In genomic region chr3:133733226-133733625, GRCh38 we compare ENCODE assay signal across 1 cellular context.
A peak's percentile ranks its signal among the peaks of the same experiment; 100 is the strongest.
TF ChIP-seq lines count a peak whose summit lies in the region.

No MANE protein-coding gene starts in this region.

TF ChIP-seq in HepG2, 621 proteins besides CTCF, POLR2A, EP300 and RAD21 (continued from another document and continues in another):
- TF ChIP-seq ZNF142 (CRISPR knock-in tag; IDR thresholded peaks at IDR 0.05) (no peak), ZNF83 (CRISPR knock-in tag; IDR thresholded peaks at IDR 0.05; ENCODE audit: borderline replicate concordance) (no peak), ERF (CRISPR knock-in tag; IDR thresholded peaks at IDR 0.05) (0 out of 2 replicates have a peak, but pooled peaks have one; percentile 21), ZNF816 (CRISPR knock-in tag; IDR thresholded peaks at IDR 0.05; ENCODE audit: borderline replicate concordance) (peak; percentile 53; the same call in 1 of the 2 replicates), MYNN (CRISPR knock-in tag; IDR thresholded peaks at IDR 0.05; ENCODE audit: low read depth) (no peak), ZBTB38 (CRISPR knock-in tag; IDR thresholded peaks at IDR 0.05) (peak; percentile 52; the same call in 1 of the 2 replicates), IRF2 (CRISPR knock-in tag; IDR thresholded peaks at IDR 0.05) (peak; percentile 72; the same call in 1 of the 2 replicates), MTA1 (CRISPR knock-in tag; IDR thresholded peaks at IDR 0.05; ENCODE audit: borderline replicate concordance) (peak; percentile 64; the same call in 1 of the 2 replicates), RELA (CRISPR knock-in tag; IDR thresholded peaks at IDR 0.05) (no peak), PITX1 (CRISPR knock-in tag; IDR thresholded peaks at IDR 0.05) (peak; percentile 71), ARHGAP35 (CRISPR knock-in tag; IDR thresholded peaks at IDR 0.05; ENCODE audit: borderline replicate concordance) (no peak), ZNF703 (CRISPR knock-in tag; IDR thresholded peaks at IDR 0.05; ENCODE audit: borderline replicate concordance) (no peak), FOXJ3 (CRISPR knock-in tag; IDR thresholded peaks at IDR 0.05; ENCODE audit: borderline replicate concordance) (no peak; the same call in 1 of the 2 replicates), XBP1 (CRISPR knock-in tag; IDR thresholded peaks at IDR 0.05) (no peak), ZNF883 (CRISPR knock-in tag; IDR thresholded peaks at IDR 0.05; ENCODE audit: not compliant biosample characterization) (no peak), KDM5B (CRISPR knock-in tag; IDR thresholded peaks at IDR 0.05; ENCODE audit: borderline replicate concordance) (no peak), FLYWCH1 (CRISPR knock-in tag; IDR thresholded peaks at IDR 0.05) (no peak), HINFP (CRISPR knock-in tag; IDR thresholded peaks at IDR 0.05; ENCODE audit: low read depth) (no peak), ZBTB42 (CRISPR knock-in tag; IDR thresholded peaks at IDR 0.05) (no peak), RNF219 (CRISPR knock-in tag; IDR thresholded peaks at IDR 0.05) (no peak), ZFAT (CRISPR knock-in tag; conservative IDR thresholded peaks at IDR 0.05) (no peak), ZNF598 (CRISPR knock-in tag; IDR thresholded peaks at IDR 0.05; ENCODE audit: borderline replicate concordance) (no peak), NR3C1 (CRISPR knock-in tag; IDR thresholded peaks at IDR 0.05) (no peak), ZNF44 (CRISPR knock-in tag; IDR thresholded peaks at IDR 0.05) (no peak), ZBTB8A (CRISPR knock-in tag; IDR thresholded peaks at IDR 0.05; ENCODE audit: borderline replicate concordance, low read depth) (no peak), ZNF619 (CRISPR knock-in tag; IDR thresholded peaks at IDR 0.05) (no peak), ZNF317 (CRISPR knock-in tag; IDR thresholded peaks at IDR 0.05) (0 out of 2 replicates have a peak, but pooled peaks have one; percentile 26), ZNF891 (CRISPR knock-in tag; IDR thresholded peaks at IDR 0.05) (no peak), ARNT2 (CRISPR knock-in tag; IDR thresholded peaks at IDR 0.05; ENCODE audit: low read depth) (no peak), TARDBP (CRISPR knock-in tag; IDR thresholded peaks at IDR 0.05) (peak; percentile 87; the same call in 1 of the 2 replicates), EZH2 (conservative IDR thresholded peaks at IDR 0.05; ENCODE audit: low read depth, low read length) (no peak)
- TF ChIP-seq, protein P1, sequence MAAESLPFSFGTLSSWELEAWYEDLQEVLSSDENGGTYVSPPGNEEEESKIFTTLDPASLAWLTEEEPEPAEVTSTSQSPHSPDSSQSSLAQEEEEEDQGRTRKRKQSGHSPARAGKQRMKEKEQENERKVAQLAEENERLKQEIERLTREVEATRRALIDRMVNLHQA (CRISPR knock-in tag; IDR thresholded peaks at IDR 0.05): no peak
- TF ChIP-seq, protein P2, sequence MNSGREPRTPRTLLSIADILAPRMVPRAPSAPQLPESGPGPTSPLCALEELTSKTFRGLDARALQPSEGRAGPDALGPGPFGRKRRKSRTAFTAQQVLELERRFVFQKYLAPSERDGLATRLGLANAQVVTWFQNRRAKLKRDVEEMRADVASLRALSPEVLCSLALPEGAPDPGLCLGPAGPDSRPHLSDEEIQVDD (CRISPR knock-in tag; IDR thresholded peaks at IDR 0.05; ENCODE audit: borderline replicate concordance): no peak
- TF ChIP-seq, protein P3, sequence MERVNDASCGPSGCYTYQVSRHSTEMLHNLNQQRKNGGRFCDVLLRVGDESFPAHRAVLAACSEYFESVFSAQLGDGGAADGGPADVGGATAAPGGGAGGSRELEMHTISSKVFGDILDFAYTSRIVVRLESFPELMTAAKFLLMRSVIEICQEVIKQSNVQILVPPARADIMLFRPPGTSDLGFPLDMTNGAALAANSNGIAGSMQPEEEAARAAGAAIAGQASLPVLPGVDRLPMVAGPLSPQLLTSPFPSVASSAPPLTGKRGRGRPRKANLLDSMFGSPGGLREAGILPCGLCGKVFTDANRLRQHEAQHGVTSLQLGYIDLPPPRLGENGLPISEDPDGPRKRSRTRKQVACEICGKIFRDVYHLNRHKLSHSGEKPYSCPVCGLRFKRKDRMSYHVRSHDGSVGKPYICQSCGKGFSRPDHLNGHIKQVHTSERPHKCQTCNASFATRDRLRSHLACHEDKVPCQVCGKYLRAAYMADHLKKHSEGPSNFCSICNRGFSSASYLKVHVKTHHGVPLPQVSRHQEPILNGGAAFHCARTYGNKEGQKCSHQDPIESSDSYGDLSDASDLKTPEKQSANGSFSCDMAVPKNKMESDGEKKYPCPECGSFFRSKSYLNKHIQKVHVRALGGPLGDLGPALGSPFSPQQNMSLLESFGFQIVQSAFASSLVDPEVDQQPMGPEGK (CRISPR knock-in tag; IDR thresholded peaks at IDR 0.05): peak; percentile 95
- TF ChIP-seq, protein P4, sequence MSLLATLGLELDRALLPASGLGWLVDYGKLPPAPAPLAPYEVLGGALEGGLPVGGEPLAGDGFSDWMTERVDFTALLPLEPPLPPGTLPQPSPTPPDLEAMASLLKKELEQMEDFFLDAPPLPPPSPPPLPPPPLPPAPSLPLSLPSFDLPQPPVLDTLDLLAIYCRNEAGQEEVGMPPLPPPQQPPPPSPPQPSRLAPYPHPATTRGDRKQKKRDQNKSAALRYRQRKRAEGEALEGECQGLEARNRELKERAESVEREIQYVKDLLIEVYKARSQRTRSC (CRISPR knock-in tag; IDR thresholded peaks at IDR 0.05; ENCODE audit: low read depth): no peak
- TF ChIP-seq, protein P5, sequence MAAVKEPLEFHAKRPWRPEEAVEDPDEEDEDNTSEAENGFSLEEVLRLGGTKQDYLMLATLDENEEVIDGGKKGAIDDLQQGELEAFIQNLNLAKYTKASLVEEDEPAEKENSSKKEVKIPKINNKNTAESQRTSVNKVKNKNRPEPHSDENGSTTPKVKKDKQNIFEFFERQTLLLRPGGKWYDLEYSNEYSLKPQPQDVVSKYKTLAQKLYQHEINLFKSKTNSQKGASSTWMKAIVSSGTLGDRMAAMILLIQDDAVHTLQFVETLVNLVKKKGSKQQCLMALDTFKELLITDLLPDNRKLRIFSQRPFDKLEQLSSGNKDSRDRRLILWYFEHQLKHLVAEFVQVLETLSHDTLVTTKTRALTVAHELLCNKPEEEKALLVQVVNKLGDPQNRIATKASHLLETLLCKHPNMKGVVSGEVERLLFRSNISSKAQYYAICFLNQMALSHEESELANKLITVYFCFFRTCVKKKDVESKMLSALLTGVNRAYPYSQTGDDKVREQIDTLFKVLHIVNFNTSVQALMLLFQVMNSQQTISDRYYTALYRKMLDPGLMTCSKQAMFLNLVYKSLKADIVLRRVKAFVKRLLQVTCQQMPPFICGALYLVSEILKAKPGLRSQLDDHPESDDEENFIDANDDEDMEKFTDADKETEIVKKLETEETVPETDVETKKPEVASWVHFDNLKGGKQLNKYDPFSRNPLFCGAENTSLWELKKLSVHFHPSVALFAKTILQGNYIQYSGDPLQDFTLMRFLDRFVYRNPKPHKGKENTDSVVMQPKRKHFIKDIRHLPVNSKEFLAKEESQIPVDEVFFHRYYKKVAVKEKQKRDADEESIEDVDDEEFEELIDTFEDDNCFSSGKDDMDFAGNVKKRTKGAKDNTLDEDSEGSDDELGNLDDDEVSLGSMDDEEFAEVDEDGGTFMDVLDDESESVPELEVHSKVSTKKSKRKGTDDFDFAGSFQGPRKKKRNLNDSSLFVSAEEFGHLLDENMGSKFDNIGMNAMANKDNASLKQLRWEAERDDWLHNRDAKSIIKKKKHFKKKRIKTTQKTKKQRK (IDR thresholded peaks at IDR 0.05; ENCODE audit: low read length): no peak
- TF ChIP-seq, protein P6, sequence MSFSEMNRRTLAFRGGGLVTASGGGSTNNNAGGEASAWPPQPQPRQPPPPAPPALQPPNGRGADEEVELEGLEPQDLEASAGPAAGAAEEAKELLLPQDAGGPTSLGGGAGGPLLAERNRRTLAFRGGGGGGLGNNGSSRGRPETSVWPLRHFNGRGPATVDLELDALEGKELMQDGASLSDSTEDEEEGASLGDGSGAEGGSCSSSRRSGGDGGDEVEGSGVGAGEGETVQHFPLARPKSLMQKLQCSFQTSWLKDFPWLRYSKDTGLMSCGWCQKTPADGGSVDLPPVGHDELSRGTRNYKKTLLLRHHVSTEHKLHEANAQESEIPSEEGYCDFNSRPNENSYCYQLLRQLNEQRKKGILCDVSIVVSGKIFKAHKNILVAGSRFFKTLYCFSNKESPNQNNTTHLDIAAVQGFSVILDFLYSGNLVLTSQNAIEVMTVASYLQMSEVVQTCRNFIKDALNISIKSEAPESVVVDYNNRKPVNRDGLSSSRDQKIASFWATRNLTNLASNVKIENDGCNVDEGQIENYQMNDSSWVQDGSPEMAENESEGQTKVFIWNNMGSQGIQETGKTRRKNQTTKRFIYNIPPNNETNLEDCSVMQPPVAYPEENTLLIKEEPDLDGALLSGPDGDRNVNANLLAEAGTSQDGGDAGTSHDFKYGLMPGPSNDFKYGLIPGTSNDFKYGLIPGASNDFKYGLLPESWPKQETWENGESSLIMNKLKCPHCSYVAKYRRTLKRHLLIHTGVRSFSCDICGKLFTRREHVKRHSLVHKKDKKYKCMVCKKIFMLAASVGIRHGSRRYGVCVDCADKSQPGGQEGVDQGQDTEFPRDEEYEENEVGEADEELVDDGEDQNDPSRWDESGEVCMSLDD (CRISPR knock-in tag; IDR thresholded peaks at IDR 0.05; ENCODE audit: borderline replicate concordance): no peak
- TF ChIP-seq, protein P7, sequence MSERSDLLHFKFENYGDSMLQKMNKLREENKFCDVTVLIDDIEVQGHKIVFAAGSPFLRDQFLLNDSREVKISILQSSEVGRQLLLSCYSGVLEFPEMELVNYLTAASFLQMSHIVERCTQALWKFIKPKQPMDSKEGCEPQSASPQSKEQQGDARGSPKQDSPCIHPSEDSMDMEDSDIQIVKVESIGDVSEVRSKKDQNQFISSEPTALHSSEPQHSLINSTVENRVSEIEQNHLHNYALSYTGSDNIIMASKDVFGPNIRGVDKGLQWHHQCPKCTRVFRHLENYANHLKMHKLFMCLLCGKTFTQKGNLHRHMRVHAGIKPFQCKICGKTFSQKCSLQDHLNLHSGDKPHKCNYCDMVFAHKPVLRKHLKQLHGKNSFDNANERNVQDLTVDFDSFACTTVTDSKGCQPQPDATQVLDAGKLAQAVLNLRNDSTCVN (CRISPR knock-in tag; IDR thresholded peaks at IDR 0.05; ENCODE audit: borderline replicate concordance): peak; percentile 58; the same call in 1 of the 2 replicates
